Comparison of ENCODE assay signal across 1 cellular context in the genomic region with DNA sequence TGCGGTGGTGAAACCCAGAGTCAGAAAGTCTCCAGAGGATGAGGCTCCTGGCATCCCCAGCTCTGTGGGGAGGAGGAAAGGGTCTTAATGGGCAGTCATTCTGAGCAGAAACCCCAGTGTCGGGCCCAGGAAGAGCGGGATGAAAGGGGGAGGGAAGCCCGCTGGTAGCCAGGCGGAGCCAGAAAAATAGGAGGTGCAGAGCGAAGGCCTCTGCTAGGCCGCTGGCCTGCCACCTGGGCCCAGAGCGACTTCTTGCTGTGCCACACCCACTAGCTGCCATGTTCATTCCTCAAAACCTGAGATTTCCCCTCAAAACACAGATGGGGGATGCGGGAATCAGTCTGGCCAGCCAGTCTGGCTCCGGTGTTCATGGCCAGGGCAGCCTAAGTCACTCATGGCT.
TF ChIP-seq lines count a peak whose summit lies in the region.

No MANE protein-coding gene starts in this region.

TF ChIP-seq in GM23338, 12 proteins besides CTCF, POLR2A, EP300 and RAD21 (continued from another document):
- TF ChIP-seq, protein P1, sequence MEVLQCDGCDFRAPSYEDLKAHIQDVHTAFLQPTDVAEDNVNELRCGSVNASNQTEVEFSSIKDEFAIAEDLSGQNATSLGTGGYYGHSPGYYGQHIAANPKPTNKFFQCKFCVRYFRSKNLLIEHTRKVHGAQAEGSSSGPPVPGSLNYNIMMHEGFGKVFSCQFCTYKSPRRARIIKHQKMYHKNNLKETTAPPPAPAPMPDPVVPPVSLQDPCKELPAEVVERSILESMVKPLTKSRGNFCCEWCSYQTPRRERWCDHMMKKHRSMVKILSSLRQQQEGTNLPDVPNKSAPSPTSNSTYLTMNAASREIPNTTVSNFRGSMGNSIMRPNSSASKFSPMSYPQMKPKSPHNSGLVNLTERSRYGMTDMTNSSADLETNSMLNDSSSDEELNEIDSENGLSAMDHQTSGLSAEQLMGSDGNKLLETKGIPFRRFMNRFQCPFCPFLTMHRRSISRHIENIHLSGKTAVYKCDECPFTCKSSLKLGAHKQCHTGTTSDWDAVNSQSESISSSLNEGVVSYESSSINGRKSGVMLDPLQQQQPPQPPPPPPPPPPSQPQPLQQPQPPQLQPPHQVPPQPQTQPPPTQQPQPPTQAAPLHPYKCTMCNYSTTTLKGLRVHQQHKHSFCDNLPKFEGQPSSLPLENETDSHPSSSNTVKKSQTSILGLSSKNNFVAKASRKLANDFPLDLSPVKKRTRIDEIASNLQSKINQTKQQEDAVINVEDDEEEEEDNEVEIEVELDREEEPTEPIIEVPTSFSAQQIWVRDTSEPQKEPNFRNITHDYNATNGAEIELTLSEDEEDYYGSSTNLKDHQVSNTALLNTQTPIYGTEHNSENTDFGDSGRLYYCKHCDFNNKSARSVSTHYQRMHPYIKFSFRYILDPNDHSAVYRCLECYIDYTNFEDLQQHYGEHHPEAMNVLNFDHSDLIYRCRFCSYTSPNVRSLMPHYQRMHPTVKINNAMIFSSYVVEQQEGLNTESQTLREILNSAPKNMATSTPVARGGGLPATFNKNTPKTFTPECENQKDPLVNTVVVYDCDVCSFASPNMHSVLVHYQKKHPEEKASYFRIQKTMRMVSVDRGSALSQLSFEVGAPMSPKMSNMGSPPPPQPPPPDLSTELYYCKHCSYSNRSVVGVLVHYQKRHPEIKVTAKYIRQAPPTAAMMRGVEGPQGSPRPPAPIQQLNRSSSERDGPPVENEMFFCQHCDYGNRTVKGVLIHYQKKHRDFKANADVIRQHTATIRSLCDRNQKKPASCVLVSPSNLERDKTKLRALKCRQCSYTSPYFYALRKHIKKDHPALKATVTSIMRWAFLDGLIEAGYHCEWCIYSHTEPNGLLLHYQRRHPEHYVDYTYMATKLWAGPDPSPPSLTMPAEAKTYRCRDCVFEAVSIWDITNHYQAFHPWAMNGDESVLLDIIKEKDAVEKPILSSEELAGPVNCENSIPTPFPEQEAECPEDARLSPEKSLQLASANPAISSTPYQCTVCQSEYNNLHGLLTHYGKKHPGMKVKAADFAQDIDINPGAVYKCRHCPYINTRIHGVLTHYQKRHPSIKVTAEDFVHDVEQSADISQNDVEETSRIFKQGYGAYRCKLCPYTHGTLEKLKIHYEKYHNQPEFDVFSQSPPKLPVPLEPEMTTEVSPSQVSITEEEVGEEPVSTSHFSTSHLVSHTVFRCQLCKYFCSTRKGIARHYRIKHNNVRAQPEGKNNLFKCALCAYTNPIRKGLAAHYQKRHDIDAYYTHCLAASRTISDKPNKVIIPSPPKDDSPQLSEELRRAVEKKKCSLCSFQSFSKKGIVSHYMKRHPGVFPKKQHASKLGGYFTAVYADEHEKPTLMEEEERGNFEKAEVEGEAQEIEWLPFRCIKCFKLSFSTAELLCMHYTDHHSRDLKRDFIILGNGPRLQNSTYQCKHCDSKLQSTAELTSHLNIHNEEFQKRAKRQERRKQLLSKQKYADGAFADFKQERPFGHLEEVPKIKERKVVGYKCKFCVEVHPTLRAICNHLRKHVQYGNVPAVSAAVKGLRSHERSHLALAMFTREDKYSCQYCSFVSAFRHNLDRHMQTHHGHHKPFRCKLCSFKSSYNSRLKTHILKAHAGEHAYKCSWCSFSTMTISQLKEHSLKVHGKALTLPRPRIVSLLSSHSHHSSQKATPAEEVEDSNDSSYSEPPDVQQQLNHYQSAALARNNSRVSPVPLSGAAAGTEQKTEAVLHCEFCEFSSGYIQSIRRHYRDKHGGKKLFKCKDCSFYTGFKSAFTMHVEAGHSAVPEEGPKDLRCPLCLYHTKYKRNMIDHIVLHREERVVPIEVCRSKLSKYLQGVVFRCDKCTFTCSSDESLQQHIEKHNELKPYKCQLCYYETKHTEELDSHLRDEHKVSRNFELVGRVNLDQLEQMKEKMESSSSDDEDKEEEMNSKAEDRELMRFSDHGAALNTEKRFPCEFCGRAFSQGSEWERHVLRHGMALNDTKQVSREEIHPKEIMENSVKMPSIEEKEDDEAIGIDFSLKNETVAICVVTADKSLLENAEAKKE (CRISPR knock-in tag; IDR thresholded peaks at IDR 0.05): no peak
- TF ChIP-seq, protein P2, sequence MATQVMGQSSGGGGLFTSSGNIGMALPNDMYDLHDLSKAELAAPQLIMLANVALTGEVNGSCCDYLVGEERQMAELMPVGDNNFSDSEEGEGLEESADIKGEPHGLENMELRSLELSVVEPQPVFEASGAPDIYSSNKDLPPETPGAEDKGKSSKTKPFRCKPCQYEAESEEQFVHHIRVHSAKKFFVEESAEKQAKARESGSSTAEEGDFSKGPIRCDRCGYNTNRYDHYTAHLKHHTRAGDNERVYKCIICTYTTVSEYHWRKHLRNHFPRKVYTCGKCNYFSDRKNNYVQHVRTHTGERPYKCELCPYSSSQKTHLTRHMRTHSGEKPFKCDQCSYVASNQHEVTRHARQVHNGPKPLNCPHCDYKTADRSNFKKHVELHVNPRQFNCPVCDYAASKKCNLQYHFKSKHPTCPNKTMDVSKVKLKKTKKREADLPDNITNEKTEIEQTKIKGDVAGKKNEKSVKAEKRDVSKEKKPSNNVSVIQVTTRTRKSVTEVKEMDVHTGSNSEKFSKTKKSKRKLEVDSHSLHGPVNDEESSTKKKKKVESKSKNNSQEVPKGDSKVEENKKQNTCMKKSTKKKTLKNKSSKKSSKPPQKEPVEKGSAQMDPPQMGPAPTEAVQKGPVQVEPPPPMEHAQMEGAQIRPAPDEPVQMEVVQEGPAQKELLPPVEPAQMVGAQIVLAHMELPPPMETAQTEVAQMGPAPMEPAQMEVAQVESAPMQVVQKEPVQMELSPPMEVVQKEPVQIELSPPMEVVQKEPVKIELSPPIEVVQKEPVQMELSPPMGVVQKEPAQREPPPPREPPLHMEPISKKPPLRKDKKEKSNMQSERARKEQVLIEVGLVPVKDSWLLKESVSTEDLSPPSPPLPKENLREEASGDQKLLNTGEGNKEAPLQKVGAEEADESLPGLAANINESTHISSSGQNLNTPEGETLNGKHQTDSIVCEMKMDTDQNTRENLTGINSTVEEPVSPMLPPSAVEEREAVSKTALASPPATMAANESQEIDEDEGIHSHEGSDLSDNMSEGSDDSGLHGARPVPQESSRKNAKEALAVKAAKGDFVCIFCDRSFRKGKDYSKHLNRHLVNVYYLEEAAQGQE (IDR thresholded peaks at IDR 0.05; ENCODE audit: unreplicated experiment): no peak
- no peak for TF ChIP-seq STAT1 (IDR thresholded peaks at IDR 0.05; ENCODE audit: unreplicated experiment)
- no peak for TF ChIP-seq JUNB (IDR thresholded peaks at IDR 0.05; ENCODE audit: unreplicated experiment)
- TF ChIP-seq EZH2 (IDR thresholded peaks at IDR 0.05; ENCODE audit: low read depth, unreplicated experiment): no peak
- no peak for TF ChIP-seq EZH2phosphoT487 (IDR thresholded peaks at IDR 0.05; ENCODE audit: unreplicated experiment)
- no peak for TF ChIP-seq ZNF331 (CRISPR knock-in tag; IDR thresholded peaks at IDR 0.05; ENCODE audit: low read depth)
- TF ChIP-seq ZNF114 (CRISPR knock-in tag; IDR thresholded peaks at IDR 0.05): no peak
